26 cellular contexts compared by ENCODE assay signal in genomic region chr2:209095432-209095831, GRCh38.
"Had no signal": no experiment of that assay in that cellular context is flagged by ENCODE, and none has a peak within 500 bp of the region (broad histone marks: within the 10 kb centered on the region; RNA-seq: fewer than 3 reads in every experiment).

No MANE protein-coding gene starts in this region.

- H2AFZ ChIP-seq: PC-9 had no signal

- H3K4me1 ChIP-seq: Peyer's patch, SJSA1 had no signal

- H3K9me3 ChIP-seq: Peyer's patch, SJSA1 had no signal

- H3K4me2 ChIP-seq: KMS-11, PC-9 had no signal

- H3K36me3 ChIP-seq: Peyer's patch, SJSA1 had no signal

- FAIRE-seq: HTR-8/SVneo, K562 had no signal

- H3K4me3 ChIP-seq: K562, PC-9, Peyer's patch, SJSA1, SK-N-MC had no signal

- DNase-seq: Kasumi-1, MV-4-11, NCI-H1048, NCI-H1105, NCI-H1417, NCI-H1436 treated with DMSO at 0.1 percent for 48 hours, NCI-H1694, NCI-H187 treated with DMSO at 0.1 percent for 48 hours, NCI-H2029 treated with DMSO at 0.1 percent for 48 hours, NCI-H2171 treated with DMSO at 0.1 percent for 48 hours, NCI-H2227 treated with DMSO at 0.1 percent for 48 hours, NCI-H524, NCI-H526 treated with DMSO at 0.1 percent for 48 hours, NCI-H748 treated with DMSO at 0.1 percent for 48 hours, OCI-M1, PC-9, Peyer's patch, Right ventricle myocardium superior, RPMI8226, SIG-M5 had no signal

- H3K27ac ChIP-seq: HL-60, KMS-11, PC-9, Peyer's patch, SJSA1, SK-N-MC had no signal

- H3K27me3 ChIP-seq: Peyer's patch, SJSA1 had no signal

- H3K9ac ChIP-seq: KMS-11 had no signal
